In the genomic region with DNA sequence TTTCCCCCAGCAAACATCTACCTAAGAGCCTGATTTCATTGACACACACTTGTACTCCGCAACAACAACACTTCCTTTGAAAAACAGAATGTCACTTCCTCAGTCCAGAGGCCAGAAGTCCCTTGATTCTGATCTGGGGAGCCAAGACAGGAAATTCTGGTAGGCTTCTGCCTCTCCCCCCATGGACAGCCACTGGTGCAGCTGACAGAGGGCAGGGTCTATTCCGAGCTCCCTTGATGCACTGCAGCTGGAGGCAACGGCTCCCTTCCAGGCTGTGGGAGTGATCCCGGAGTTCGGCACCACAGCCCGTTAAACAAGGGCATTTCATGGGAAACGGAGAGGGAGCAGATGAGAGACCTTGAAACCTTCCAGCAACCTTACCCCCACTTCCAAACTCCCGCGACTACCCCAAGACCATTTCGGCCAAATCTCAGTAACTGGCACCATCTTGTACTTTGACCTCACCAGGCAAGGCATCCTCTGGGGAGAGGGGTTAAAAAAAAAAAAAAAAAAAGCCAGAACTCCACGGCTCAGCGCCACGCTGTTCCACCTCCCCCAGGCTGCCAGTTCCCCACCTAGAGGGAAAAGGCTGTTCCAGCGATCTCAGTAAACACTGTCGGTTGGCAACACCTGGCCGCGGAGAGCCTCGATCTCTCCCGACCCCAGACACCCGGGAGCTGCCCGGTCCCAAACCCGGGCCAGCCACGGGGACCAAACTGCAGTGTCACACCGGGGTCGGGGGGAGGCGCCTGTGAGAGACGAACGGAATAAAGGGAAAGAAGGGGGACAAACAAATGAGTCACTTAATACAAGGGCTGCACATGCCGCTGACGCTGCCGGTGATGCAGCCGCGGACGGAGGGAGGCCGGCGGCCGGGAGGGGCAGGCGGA, we compare ENCODE assay signal across 8 cellular contexts. TPM values are rescaled to one million over a fixed set of nuclear protein-coding genes. Genes with fewer than 3 reads are reported as not detected.
A peak's percentile ranks its signal among the peaks of the same experiment; 100 is the strongest.
DNase-seq lines count a peak whose midpoint lies in the region; ATAC-seq, FAIRE-seq and TF ChIP-seq lines count a peak whose summit lies in the region.

No MANE protein-coding gene starts in this region.

- TF ChIP-seq CTCF in fibroblast of mammary gland (conservative IDR thresholded peaks at IDR 0.05; ENCODE audit: control insufficient read depth, insufficient read depth, low read depth, low read length) = peak; percentile 41

- peak overlapping the region; percentile 64 for H3K4me3 ChIP-seq in fibroblast of mammary gland (ENCODE audit: control insufficient read depth, low read depth, low read length)

- FAIRE-seq in RCC 7860 (lab: Jason Lieb, UNC) = no peak

- H3K36me3 ChIP-seq in KOPT-K1 (ENCODE audit: insufficient read depth, low read length) = no peaks in the 10 kb centered on the region

- peak overlapping the region; percentile 92 for H3K27ac Mint-ChIP-seq in activated T-helper 1 cell treated with anti-CD3 and anti-CD28 coated beads, Interleukin-12 subunit alpha, Interleukin-12 subunit beta, Interleukin-2, Interleukin-4 antibody, amounts not matched to agents 30 ng/mL and 10 ng/mL and 1 ng/mL, durations not matched to agents 14 hours and 24 hours and 36 hours
- peak overlapping the region; percentile 47 to 90 (median 85) for H3K27ac Mint-ChIP-seq in naive thymus-derived CD8-positive, alpha-beta T cell
- peak overlapping the region; percentile 98 for H3K27ac Mint-ChIP-seq in stimulated activated naive B cell treated with anti-CD40 and anti-IgM and Interleukin-4, amounts not matched to agents 10 μg/mL and 1 μg/mL and 100 μg/mL, for 72 hours

- POLR2A ChIA-PET in naive thymus-derived CD8-positive, alpha-beta T cell (lab: Charles Lee) = interaction anchor here (0.5 to 3.6 kb wide), 3 partner anchors 158 to 213 kb away, joined by 3 to 15 read pairs (median 5); a partner anchor contains a TSS

- H3K27ac ChIP-seq in KOPT-K1 (ENCODE audit: low read depth, low read length, poor library complexity, severe bottlenecking) = peak overlapping the region; percentile 99

- H3K36me3 Mint-ChIP-seq in activated T-helper 1 cell treated with anti-CD3 and anti-CD28 coated beads, Interleukin-12 subunit alpha, Interleukin-12 subunit beta, Interleukin-2, Interleukin-4 antibody, amounts not matched to agents 30 ng/mL and 10 ng/mL and 1 ng/mL, durations not matched to agents 14 hours and 24 hours and 36 hours (ENCODE audit: low read depth) = peaks cover 8% of the 10 kb centered on the region
- H3K36me3 Mint-ChIP-seq in naive thymus-derived CD8-positive, alpha-beta T cell = no peaks in the 10 kb centered on the region
- H3K36me3 Mint-ChIP-seq in stimulated activated naive B cell treated with anti-CD40 and anti-IgM and Interleukin-4, amounts not matched to agents 10 μg/mL and 1 μg/mL and 100 μg/mL, for 72 hours = peaks cover 0 to under 1% of the 10 kb centered on the region in 2 donors

- peak; percentile 60 for DNase-seq in DMS153 (lab: John Stamatoyannopoulos, UW)
- DNase-seq in RCC 7860 (ENCODE audit: low spot score) = peak; percentile 66
- peak; percentile 78 for DNase-seq in activated T-helper 1 cell treated with anti-CD3 and anti-CD28 coated beads, Interleukin-12 subunit alpha, Interleukin-12 subunit beta, Interleukin-2, Interleukin-4 antibody, amounts not matched to agents 30 ng/mL and 10 ng/mL and 1 ng/mL, durations not matched to agents 14 hours and 24 hours and 36 hours (ENCODE audit: low spot score)
- peak; percentile 89 for DNase-seq in fibroblast of mammary gland (ENCODE audit: low read depth)
- DNase-seq in naive thymus-derived CD8-positive, alpha-beta T cell = peak; percentile 52 to 83 (median 62)
- DNase-seq in stimulated activated naive B cell treated with anti-CD40 and anti-IgM and Interleukin-4, amounts not matched to agents 10 μg/mL and 1 μg/mL and 100 μg/mL, for 72 hours = peak; percentile 83

- peak overlapping the region; percentile 97 for H3K4me3 Mint-ChIP-seq in activated T-helper 1 cell treated with anti-CD3 and anti-CD28 coated beads, Interleukin-12 subunit alpha, Interleukin-12 subunit beta, Interleukin-2, Interleukin-4 antibody, amounts not matched to agents 30 ng/mL and 10 ng/mL and 1 ng/mL, durations not matched to agents 14 hours and 24 hours and 36 hours
- H3K4me3 Mint-ChIP-seq in naive thymus-derived CD8-positive, alpha-beta T cell = peak overlapping the region; percentile 82 to 99 (median 92)
- peak overlapping the region; percentile 87 to 96 for H3K4me3 Mint-ChIP-seq in stimulated activated naive B cell treated with anti-CD40 and anti-IgM and Interleukin-4, amounts not matched to agents 10 μg/mL and 1 μg/mL and 100 μg/mL, for 72 hours

- no peaks in the 10 kb centered on the region for H3K9me3 Mint-ChIP-seq in activated T-helper 1 cell treated with anti-CD3 and anti-CD28 coated beads, Interleukin-12 subunit alpha, Interleukin-12 subunit beta, Interleukin-2, Interleukin-4 antibody, amounts not matched to agents 30 ng/mL and 10 ng/mL and 1 ng/mL, durations not matched to agents 14 hours and 24 hours and 36 hours
- H3K9me3 Mint-ChIP-seq in naive thymus-derived CD8-positive, alpha-beta T cell = no peaks in the 10 kb centered on the region
- no peaks in the 10 kb centered on the region for H3K9me3 Mint-ChIP-seq in stimulated activated naive B cell treated with anti-CD40 and anti-IgM and Interleukin-4, amounts not matched to agents 10 μg/mL and 1 μg/mL and 100 μg/mL, for 72 hours

- H3K9me3 ChIP-seq in KOPT-K1 (ENCODE audit: insufficient read depth, low read length, poor library complexity, severe bottlenecking) = no peaks in the 10 kb centered on the region

- H3K27me3 Mint-ChIP-seq in activated T-helper 1 cell treated with anti-CD3 and anti-CD28 coated beads, Interleukin-12 subunit alpha, Interleukin-12 subunit beta, Interleukin-2, Interleukin-4 antibody, amounts not matched to agents 30 ng/mL and 10 ng/mL and 1 ng/mL, durations not matched to agents 14 hours and 24 hours and 36 hours (ENCODE audit: insufficient read depth) = peaks cover 8% of the 10 kb centered on the region
- H3K27me3 Mint-ChIP-seq in naive thymus-derived CD8-positive, alpha-beta T cell = peaks cover 13 to 31% (median 16%) of the 10 kb centered on the region in 5 donors
- no peaks in the 10 kb centered on the region for H3K27me3 Mint-ChIP-seq in stimulated activated naive B cell treated with anti-CD40 and anti-IgM and Interleukin-4, amounts not matched to agents 10 μg/mL and 1 μg/mL and 100 μg/mL, for 72 hours

- H3K4me1 Mint-ChIP-seq in activated T-helper 1 cell treated with anti-CD3 and anti-CD28 coated beads, Interleukin-12 subunit alpha, Interleukin-12 subunit beta, Interleukin-2, Interleukin-4 antibody, amounts not matched to agents 30 ng/mL and 10 ng/mL and 1 ng/mL, durations not matched to agents 14 hours and 24 hours and 36 hours (ENCODE audit: low read depth) = peaks cover 64% of the 10 kb centered on the region
- peaks cover 16 to 54% (median 18%) of the 10 kb centered on the region in 4 donors for H3K4me1 Mint-ChIP-seq in naive thymus-derived CD8-positive, alpha-beta T cell
- peaks cover 45 to 76% of the 10 kb centered on the region in 2 donors for H3K4me1 Mint-ChIP-seq in stimulated activated naive B cell treated with anti-CD40 and anti-IgM and Interleukin-4, amounts not matched to agents 10 μg/mL and 1 μg/mL and 100 μg/mL, for 72 hours

- peak; percentile 58 for ATAC-seq in GM21786 (IDR thresholded peaks at IDR 0.05; ENCODE audit: unreplicated experiment)
- ATAC-seq in naive thymus-derived CD8-positive, alpha-beta T cell = peak; percentile 56 to 67
- ATAC-seq in stimulated activated naive B cell treated with anti-CD40 and anti-IgM and Interleukin-4, amounts not matched to agents 10 μg/mL and 1 μg/mL and 100 μg/mL, for 72 hours (replicated peaks) = peak; percentile 47

- intact Hi-C loops in activated T-helper 1 cell treated with anti-CD3 and anti-CD28 coated beads, Interleukin-12 subunit alpha, Interleukin-12 subunit beta, Interleukin-2, Interleukin-4 antibody, amounts not matched to agents 30 ng/mL and 10 ng/mL and 1 ng/mL, durations not matched to agents 14 hours and 24 hours and 36 hours (cut with micrococcal nuclease) = loop anchor here (1.0 to 5.0 kb wide), 14 partner anchors 16 to 422 kb away; a partner anchor contains a TSS

RNA-seq across cellular contexts. Expression of a gene that starts 1.1 kb away (rescaled TPM):
- 15.9 and 16.0 TPM in 2 replicates for total RNA-seq in activated T-helper 1 cell treated with anti-CD3 and anti-CD28 coated beads, Interleukin-12 subunit alpha, Interleukin-12 subunit beta, Interleukin-2, Interleukin-4 antibody, amounts not matched to agents 30 ng/mL and 10 ng/mL and 1 ng/mL, durations not matched to agents 14 hours and 24 hours and 36 hours
- 1 to 10 TPM; 1.8 to 3.0 TPM for total RNA-seq in naive thymus-derived CD8-positive, alpha-beta T cell
- under 1 TPM in 2 of 3 donors, not detected in 1; 0.16 to 0.23 TPM for polyA plus RNA-seq in naive thymus-derived CD8-positive, alpha-beta T cell

Comparison
In these comparisons a context has a peak if more than half of its experiments do, and no peak if none do; other contexts are left out.
1. Peak in every context shown above with its lines: DNase-seq, ATAC-seq, H3K4me3 ChIP-seq and H3K27ac ChIP-seq.